In the genomic region with DNA sequence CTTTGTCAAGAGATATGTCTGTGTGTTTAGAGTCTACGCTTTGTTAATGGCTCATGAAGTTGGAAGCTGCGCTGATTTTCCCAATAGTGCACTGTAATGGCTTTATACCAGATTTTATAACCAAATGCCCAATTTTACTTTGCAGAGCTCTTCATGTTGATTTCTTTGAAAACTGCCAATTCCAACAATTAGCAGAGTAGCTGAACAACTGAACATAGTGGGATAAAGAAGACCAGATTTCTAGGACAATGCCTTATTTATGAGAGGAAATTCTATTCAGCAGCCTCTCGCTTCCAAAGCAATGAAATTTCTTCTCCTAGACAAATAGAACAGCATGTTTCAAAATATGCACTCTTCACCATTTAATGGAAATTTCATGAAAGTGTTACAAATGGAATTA, we compare ENCODE assay signal across 24 cellular contexts.
"Had no signal": no experiment of that assay in that cellular context is flagged by ENCODE, and none has a peak within 500 bp of the region (broad histone marks: within the 10 kb centered on the region; RNA-seq: fewer than 3 reads in every experiment).

No MANE protein-coding gene starts in this region.

- H3K4me3 ChIP-seq: coronary artery, esophagus muscularis mucosa, gastroesophageal sphincter, heart right ventricle, left ventricle myocardium inferior, lower lobe of right lung had no signal

- H3K4me3 Mint-ChIP-seq: memory B cell had no signal

- H3K4me1 ChIP-seq: esophagus muscularis mucosa, foreskin keratinocyte, gastroesophageal sphincter, heart right ventricle, left ventricle myocardium inferior, lower lobe of right lung had no signal

- ATAC-seq: foreskin keratinocyte, gastroesophageal sphincter, heart right ventricle, left colon, left lobe of liver, lower lobe of right lung had no signal

- H3K36me3 ChIP-seq: esophagus muscularis mucosa, gastroesophageal sphincter, heart right ventricle, left ventricle myocardium inferior, lower lobe of right lung had no signal

- H3K27me3 ChIP-seq: esophagus muscularis mucosa had no signal

- H3K9me3 ChIP-seq: lower lobe of right lung had no signal

- H3K27ac ChIP-seq: coronary artery, dorsolateral prefrontal cortex, esophagus muscularis mucosa, foreskin keratinocyte, gastroesophageal sphincter, left ventricle myocardium inferior, lower lobe of right lung had no signal

- DNase-seq: dermis blood vessel endothelial cell; dorsolateral prefrontal cortex; effector CD4-positive, alpha-beta T cell; effector memory CD4-positive, alpha-beta T cell; foreskin keratinocyte; glutamatergic neuron; head of caudate nucleus; heart right ventricle; islet precursor cell; kidney; kidney glomerular epithelial cell; left colon; left ventricle myocardium inferior; lower lobe of right lung; mesendoderm; midbrain had no signal

- H3K27ac Mint-ChIP-seq: memory B cell had no signal

- H3K9me3 Mint-ChIP-seq: memory B cell had no signal

- H3K36me3 Mint-ChIP-seq: memory B cell had no signal

- H3K4me1 Mint-ChIP-seq: memory B cell had no signal

- FAIRE-seq: colon, endothelial cell of umbilical vein, frontal cortex, kidney had no signal
